ENCODE assay signal across 7 cellular contexts in the genomic region with DNA sequence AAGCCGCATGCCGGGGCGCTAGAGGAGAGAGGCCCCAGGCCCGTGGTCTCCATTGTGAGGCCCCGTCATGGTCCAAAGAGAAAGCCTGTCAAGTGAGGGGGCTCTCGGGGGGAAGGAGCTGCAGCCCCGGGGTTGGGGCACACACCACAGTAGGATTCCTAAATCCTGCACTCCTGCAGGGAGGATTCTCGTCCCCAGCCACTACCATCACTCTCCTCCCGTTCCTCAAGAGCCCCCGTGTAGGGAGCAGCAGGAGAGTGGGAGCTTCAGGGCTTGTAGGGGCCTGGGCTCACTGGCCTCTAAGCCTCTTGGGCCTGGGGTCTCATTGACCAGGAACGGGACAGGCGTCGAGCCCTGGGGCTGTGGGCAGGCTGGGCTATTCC. TPM values are rescaled to one million over a fixed set of nuclear protein-coding genes. Genes with fewer than 3 reads are reported as not detected.
DNase-seq lines count a peak whose midpoint lies in the region; FAIRE-seq and TF ChIP-seq lines count a peak whose summit lies in the region.

No MANE protein-coding gene starts in this region.

- H3K4me1 ChIP-seq in kidney (ENCODE audit: control insufficient read depth in 1 of 2, insufficient read depth in 1 of 2, low read depth in 1 of 2, low read length in 2 of 2), result peaks cover 11 to 23% of the 10 kb centered on the region in 2 donors

- H3K27me3 Mint-ChIP-seq in activated naive CD8-positive, alpha-beta T cell, result no peaks in the 10 kb centered on the region

- peak overlapping the region; percentile 68 for H3K27ac Mint-ChIP-seq in activated naive CD8-positive, alpha-beta T cell

- no peak for FAIRE-seq in kidney (lab: Jason Lieb, UNC)

- H3K9ac ChIP-seq in kidney (ENCODE audit: low read length in 2 of 2), result peak overlapping the region in 1 of 2 donors; percentile 78

- H3K9me3 Mint-ChIP-seq in activated naive CD8-positive, alpha-beta T cell (ENCODE audit: low read depth), result no peaks in the 10 kb centered on the region

- peak overlapping the region; percentile 81 for H3K4me3 Mint-ChIP-seq in activated naive CD8-positive, alpha-beta T cell

- intact Hi-C loops in kidney (cut with DNase I), result no loop called here

- H3K4me1 Mint-ChIP-seq in activated naive CD8-positive, alpha-beta T cell (ENCODE audit: low read depth), result peaks cover 16% of the 10 kb centered on the region

- peak overlapping the region; percentile 86 to 92 for H3K27ac ChIP-seq in kidney (ENCODE audit: low read depth in 2 of 2, low read length in 2 of 2)
- peak overlapping the region; percentile 88 for H3K27ac ChIP-seq in substantia nigra (ENCODE audit: low read depth, low read length, poor library complexity, severe bottlenecking)

- peaks cover 5% of the 10 kb centered on the region for H3K36me3 Mint-ChIP-seq in activated naive CD8-positive, alpha-beta T cell

- peaks cover 0 to 3% of the 10 kb centered on the region in 2 donors for H3K36me3 ChIP-seq in kidney (ENCODE audit: control insufficient read depth in 1 of 2, insufficient read depth in 2 of 2, low read length in 2 of 2)

- H3K4me3 ChIP-seq in HFF-Myc (replicated peaks; ENCODE audit: low read depth, low read length), result peak overlapping the region; percentile 51
- H3K4me3 ChIP-seq in kidney (ENCODE audit: low read length in 2 of 2), result peak overlapping the region; percentile 77 to 79

- H3K9me3 ChIP-seq in kidney (ENCODE audit: control insufficient read depth in 1 of 2, low read length in 2 of 2), result no peaks in the 10 kb centered on the region

- DNase-seq in HFF-Myc (ENCODE audit: extremely low read depth, low read depth) (no peak), kidney (peak; percentile 83), substantia nigra (lab: John Stamatoyannopoulos, UW) (no peak), glomerular visceral epithelial cell (ENCODE audit: extremely low spot score) (no peak), NCI-H774 (lab: John Stamatoyannopoulos, UW) (no peak), NCI-H1417 (lab: John Stamatoyannopoulos, UW) (no peak)

- TF ChIP-seq CTCF in HFF-Myc (IDR thresholded peaks at IDR 0.05; ENCODE audit: low read depth, low read length, missing control alignments) (no peak), kidney (IDR thresholded peaks at IDR 0.05; ENCODE audit: borderline replicate concordance, extremely low read depth, insufficient read depth) (no peak)

RNA-seq across cellular contexts. Expression of gene C16orf86, which starts 0.8 kb away (rescaled TPM):
- total RNA-seq in kidney, result 6.6 TPM
- polyA plus RNA-seq in kidney (ENCODE audit: insufficient read depth, low read depth, low replicate concordance), result 11.2 TPM

RNA-seq across cellular contexts. Expression of gene ENKD1, which starts 0.9 kb away (rescaled TPM):
- total RNA-seq in kidney, result 30.2 TPM
- polyA plus RNA-seq in kidney (ENCODE audit: insufficient read depth, low read depth, low replicate concordance), result 38.3 TPM

RNA-seq across cellular contexts. Expression of gene PARD6A, which starts 6.7 kb away (rescaled TPM):
- 6.1 TPM for total RNA-seq in kidney
- 17.1 TPM for polyA plus RNA-seq in kidney (ENCODE audit: insufficient read depth, low read depth, low replicate concordance)

RNA-seq across cellular contexts. Expression of gene ACD, which starts 7.4 kb away (rescaled TPM):
- total RNA-seq in kidney, result 15.2 TPM
- polyA plus RNA-seq in kidney (ENCODE audit: insufficient read depth, low read depth, low replicate concordance), result 20.0 TPM

RNA-seq across cellular contexts. Expression of gene CARMIL2, which starts 22.5 kb away (rescaled TPM):
- 7.1 TPM for total RNA-seq in kidney
- polyA plus RNA-seq in kidney (ENCODE audit: insufficient read depth, low read depth, low replicate concordance), result 0.30 TPM
